29 cellular contexts compared by ENCODE assay signal in the genomic region with DNA sequence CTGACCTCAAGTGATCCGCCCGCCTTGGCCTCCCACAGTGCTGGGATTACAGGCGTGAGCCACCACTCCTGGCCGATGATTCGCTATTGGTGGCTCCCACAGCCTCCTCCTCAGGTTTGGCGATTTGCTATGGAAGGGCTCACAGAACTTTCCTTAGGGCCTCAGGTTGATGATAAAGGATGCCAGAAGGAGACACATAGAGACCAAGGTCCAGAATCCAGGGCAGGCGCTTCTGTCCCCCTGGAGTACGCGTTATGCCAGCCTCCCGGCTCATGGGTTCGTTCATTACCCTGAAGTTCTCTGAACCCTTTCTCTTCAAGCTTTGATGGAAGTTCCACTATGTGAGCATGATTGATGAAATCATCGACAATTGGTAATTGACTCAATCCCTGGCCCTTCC. TPM values are rescaled to one million over a fixed set of nuclear protein-coding genes. Genes with fewer than 3 reads are reported as not detected.
"Had no signal": no experiment of that assay in that cellular context is flagged by ENCODE, and none has a peak within 500 bp of the region (broad histone marks: within the 10 kb centered on the region; RNA-seq: fewer than 3 reads in every experiment).

No MANE protein-coding gene starts in this region.

- H3K27ac ChIP-seq: brain microvascular endothelial cell, KMS-11, SK-N-MC had no signal

- H3K27me3 Mint-ChIP-seq: activated CD8-positive, alpha-beta memory T cell treated with anti-CD3 and anti-CD28 coated beads, Interleukin-2, amount 10 ng/mL, durations not matched to agents 7 days and 5 days; activated naive CD8-positive, alpha-beta T cell had no signal

- H3K27me3 ChIP-seq: brain microvascular endothelial cell, MG63 had no signal

- H3K9me3 Mint-ChIP-seq: activated naive CD4-positive, alpha-beta T cell treated with anti-CD3 and anti-CD28 coated beads for 36 hours; activated T-cell treated with anti-CD3 and anti-CD28 coated beads, Interleukin-2, amount 50 U/mL, for 4 hours; activated T-helper 17 cell treated with anti-CD3 and anti-CD28 coated beads, Interleukin-2, amount 50 U/mL, for 72 hours; T-helper 1 cell treated with Interleukin-12 subunit alpha and Interleukin-12 subunit beta and Interleukin-4 antibody, amounts not matched to agents 30 μg/mL and 1 μg/mL, for 36 hours; WTC11 had no signal

- H3K4me3 Mint-ChIP-seq: activated CD8-positive, alpha-beta memory T cell treated with anti-CD3 and anti-CD28 coated beads, Interleukin-2, amount 10 ng/mL, durations not matched to agents 7 days and 5 days; activated naive CD4-positive, alpha-beta T cell treated with anti-CD3 and anti-CD28 coated beads for 36 hours; activated naive CD8-positive, alpha-beta T cell; activated T-cell treated with anti-CD3 and anti-CD28 coated beads, Interleukin-2, amount 50 U/mL, for 4 hours; activated T-helper 17 cell treated with anti-CD3 and anti-CD28 coated beads, Interleukin-2, amount 50 U/mL, for 72 hours; T-helper 1 cell treated with Interleukin-12 subunit alpha and Interleukin-12 subunit beta and Interleukin-4 antibody, amounts not matched to agents 30 μg/mL and 1 μg/mL, for 36 hours; WTC11 had no signal

- H3K9ac ChIP-seq: KMS-11 had no signal

- H3K36me3 Mint-ChIP-seq: activated CD8-positive, alpha-beta memory T cell treated with anti-CD3 and anti-CD28 coated beads, Interleukin-2, amount 10 ng/mL, durations not matched to agents 7 days and 5 days; activated naive CD8-positive, alpha-beta T cell; WTC11 had no signal

- H3K36me3 ChIP-seq: brain microvascular endothelial cell, MG63 had no signal

- H3K9me3 ChIP-seq: MG63 had no signal

- DNase-seq: activated CD4-positive, alpha-beta T cell treated with anti-CD3 and anti-CD28 coated beads for 48 hours; activated CD4-positive, alpha-beta T cell treated with anti-CD3 and anti-CD28 coated beads, Interleukin-2, amount 50 U/mL, for 48 hours; activated CD4-positive, CD25-positive, alpha-beta regulatory T cell treated with anti-CD3 and anti-CD28 coated beads, Interleukin-2, amount 50 U/mL, for 72 hours; activated CD8-positive, alpha-beta memory T cell treated with anti-CD3 and anti-CD28 coated beads, Interleukin-2, amount 10 ng/mL, durations not matched to agents 7 days and 5 days; activated gamma-delta T cell; activated naive CD4-positive, alpha-beta T cell treated with anti-CD3 and anti-CD28 coated beads for 36 hours; activated T-cell treated with anti-CD3 and anti-CD28 coated beads, Interleukin-2, amount 50 U/mL, for 4 hours; amygdala; brain microvascular endothelial cell; cerebellar nuclear complex; MG63; MV-4-11; NCI-H1092 treated with DMSO at 0.1 percent for 48 hours; NCI-H1417 treated with DMSO at 0.1 percent for 48 hours; NCI-H187; NCI-H2081; NCI-H446 treated with DMSO at 0.1 percent for 48 hours; NCI-H524 treated with DMSO at 0.1 percent for 48 hours; NCI-H748 treated with DMSO at 0.1 percent for 48 hours; SIG-M5; SW 1271 had no signal

- H3K27ac Mint-ChIP-seq: activated CD8-positive, alpha-beta memory T cell treated with anti-CD3 and anti-CD28 coated beads, Interleukin-2, amount 10 ng/mL, durations not matched to agents 7 days and 5 days; activated naive CD4-positive, alpha-beta T cell treated with anti-CD3 and anti-CD28 coated beads for 36 hours; activated naive CD8-positive, alpha-beta T cell; activated T-helper 17 cell treated with anti-CD3 and anti-CD28 coated beads, Interleukin-2, amount 50 U/mL, for 72 hours; T-helper 1 cell treated with Interleukin-12 subunit alpha and Interleukin-12 subunit beta and Interleukin-4 antibody, amounts not matched to agents 30 μg/mL and 1 μg/mL, for 36 hours; WTC11 had no signal

- H3K4me3 ChIP-seq: MG63, SK-N-MC had no signal

- H3K4me1 Mint-ChIP-seq: activated T-helper 17 cell treated with anti-CD3 and anti-CD28 coated beads, Interleukin-2, amount 50 U/mL, for 72 hours; WTC11 had no signal

- H3K4me2 ChIP-seq: KMS-11 had no signal

- ATAC-seq: activated CD8-positive, alpha-beta memory T cell treated with anti-CD3 and anti-CD28 coated beads, Interleukin-2, amount 10 ng/mL, durations not matched to agents 7 days and 5 days; activated T-cell treated with anti-CD3 and anti-CD28 coated beads, Interleukin-2, amount 50 U/mL, for 4 hours; activated T-helper 17 cell treated with anti-CD3 and anti-CD28 coated beads, Interleukin-2, amount 50 U/mL, for 72 hours; WTC11 had no signal

RNA-seq across cellular contexts. Expression of a gene that starts 56.8 kb away (rescaled TPM):
- total RNA-seq: activated naive CD4-positive, alpha-beta T cell treated with anti-CD3 and anti-CD28 coated beads for 36 hours; activated T-cell treated with anti-CD3 and anti-CD28 coated beads, Interleukin-2, amount 50 U/mL, for 4 hours; activated T-helper 17 cell treated with anti-CD3 and anti-CD28 coated beads, Interleukin-2, amount 50 U/mL, for 72 hours; OCI-LY7; RPMI7951 had no signal
